1 cellular context compared by ENCODE assay signal in the genomic region with DNA sequence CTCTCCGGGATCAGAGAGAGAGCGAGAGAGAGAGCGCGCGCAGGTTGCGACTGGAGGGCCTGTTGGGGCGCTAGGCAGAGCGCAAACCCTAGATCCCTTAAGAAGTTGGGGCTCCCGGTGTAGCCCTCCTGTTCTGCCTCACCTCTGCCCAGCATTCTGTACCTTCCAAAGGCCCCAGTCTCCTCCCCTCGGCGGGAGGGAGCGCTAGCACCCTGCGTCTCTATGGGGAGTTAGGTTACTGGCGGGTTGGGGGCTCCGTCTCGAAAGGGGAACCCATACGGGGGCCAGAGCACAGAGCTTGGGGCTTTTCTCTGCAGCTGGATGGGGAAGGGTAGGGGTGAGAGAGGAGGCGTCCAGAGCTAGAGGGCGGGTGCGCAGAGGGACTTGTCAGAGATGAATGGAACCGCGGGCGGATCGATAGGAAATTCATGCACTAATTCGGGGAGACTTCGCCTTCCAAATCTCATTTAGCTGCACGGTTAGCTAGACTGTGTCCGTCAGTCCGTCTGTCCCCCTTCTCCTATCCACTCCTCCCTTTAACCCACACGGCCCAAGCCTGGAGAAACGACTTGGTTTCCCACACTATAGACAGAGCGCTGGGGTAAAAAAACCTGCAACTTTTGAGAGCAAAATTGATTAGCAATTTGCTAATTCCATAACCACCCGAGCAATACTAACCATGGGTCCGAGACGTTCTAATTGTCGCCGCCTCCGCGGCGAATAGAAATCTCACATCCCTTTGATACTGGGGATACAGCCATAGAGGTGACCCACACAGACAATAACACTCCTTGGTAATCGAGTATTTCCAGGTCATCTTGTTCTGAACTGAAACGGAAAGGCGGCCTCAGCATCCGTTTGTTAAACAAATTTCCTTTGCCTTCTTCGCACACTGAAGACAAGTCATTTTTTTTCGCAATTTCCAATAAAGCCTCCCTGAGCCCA.
TF ChIP-seq lines count a peak whose summit lies in the region.

No MANE protein-coding gene starts in this region.

TF ChIP-seq in GM23338, 12 proteins besides CTCF, POLR2A, EP300 and RAD21:
- TF ChIP-seq, protein P1, sequence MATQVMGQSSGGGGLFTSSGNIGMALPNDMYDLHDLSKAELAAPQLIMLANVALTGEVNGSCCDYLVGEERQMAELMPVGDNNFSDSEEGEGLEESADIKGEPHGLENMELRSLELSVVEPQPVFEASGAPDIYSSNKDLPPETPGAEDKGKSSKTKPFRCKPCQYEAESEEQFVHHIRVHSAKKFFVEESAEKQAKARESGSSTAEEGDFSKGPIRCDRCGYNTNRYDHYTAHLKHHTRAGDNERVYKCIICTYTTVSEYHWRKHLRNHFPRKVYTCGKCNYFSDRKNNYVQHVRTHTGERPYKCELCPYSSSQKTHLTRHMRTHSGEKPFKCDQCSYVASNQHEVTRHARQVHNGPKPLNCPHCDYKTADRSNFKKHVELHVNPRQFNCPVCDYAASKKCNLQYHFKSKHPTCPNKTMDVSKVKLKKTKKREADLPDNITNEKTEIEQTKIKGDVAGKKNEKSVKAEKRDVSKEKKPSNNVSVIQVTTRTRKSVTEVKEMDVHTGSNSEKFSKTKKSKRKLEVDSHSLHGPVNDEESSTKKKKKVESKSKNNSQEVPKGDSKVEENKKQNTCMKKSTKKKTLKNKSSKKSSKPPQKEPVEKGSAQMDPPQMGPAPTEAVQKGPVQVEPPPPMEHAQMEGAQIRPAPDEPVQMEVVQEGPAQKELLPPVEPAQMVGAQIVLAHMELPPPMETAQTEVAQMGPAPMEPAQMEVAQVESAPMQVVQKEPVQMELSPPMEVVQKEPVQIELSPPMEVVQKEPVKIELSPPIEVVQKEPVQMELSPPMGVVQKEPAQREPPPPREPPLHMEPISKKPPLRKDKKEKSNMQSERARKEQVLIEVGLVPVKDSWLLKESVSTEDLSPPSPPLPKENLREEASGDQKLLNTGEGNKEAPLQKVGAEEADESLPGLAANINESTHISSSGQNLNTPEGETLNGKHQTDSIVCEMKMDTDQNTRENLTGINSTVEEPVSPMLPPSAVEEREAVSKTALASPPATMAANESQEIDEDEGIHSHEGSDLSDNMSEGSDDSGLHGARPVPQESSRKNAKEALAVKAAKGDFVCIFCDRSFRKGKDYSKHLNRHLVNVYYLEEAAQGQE (IDR thresholded peaks at IDR 0.05; ENCODE audit: unreplicated experiment) = no peak
- peak; percentile 92 for TF ChIP-seq EZH2 (IDR thresholded peaks at IDR 0.05; ENCODE audit: low read depth, unreplicated experiment)
